1 cellular context compared by ENCODE assay signal in genomic region chr4:121712001-121712655, GRCh38.
TF ChIP-seq lines count a peak whose summit lies in the region.

No MANE protein-coding gene starts in this region.

TF ChIP-seq in IMR-90, 13 proteins besides CTCF, POLR2A, EP300 and RAD21 (continued from another document):
- TF ChIP-seq USF2 (IDR thresholded peaks at IDR 0.05; ENCODE audit: low read depth, low read length) (no peak), MAZ (IDR thresholded peaks at IDR 0.05; ENCODE audit: borderline replicate concordance, low read depth, low read length) (no peak), FOS (IDR thresholded peaks at IDR 0.05; ENCODE audit: low read depth, low read length) (no peak), RFX5 (IDR thresholded peaks at IDR 0.05; ENCODE audit: low read depth, low read length) (no peak), NFE2L2 (IDR thresholded peaks at IDR 0.05; ENCODE audit: low read depth, low read length) (no peak), MAFK (IDR thresholded peaks at IDR 0.05; ENCODE audit: low read depth, low read length) (no peak), MXI1 (IDR thresholded peaks at IDR 0.05; ENCODE audit: borderline replicate concordance, low read depth, low read length) (no peak), RCOR1 (IDR thresholded peaks at IDR 0.05; ENCODE audit: insufficient replicate concordance, low read length) (no peak)
